16 cellular contexts compared by ENCODE assay signal in genomic region chr12:27575099-27575779, GRCh38. TPM values are rescaled to one million over a fixed set of nuclear protein-coding genes. Genes with fewer than 3 reads are reported as not detected.
DNase-seq lines count a peak whose midpoint lies in the region; ATAC-seq and TF ChIP-seq lines count a peak whose summit lies in the region.
"Had no signal": no experiment of that assay in that cellular context is flagged by ENCODE, and none has a peak within 500 bp of the region (broad histone marks: within the 10 kb centered on the region; RNA-seq: fewer than 3 reads in every experiment).

No MANE protein-coding gene starts in this region.

- H3K27ac Mint-ChIP-seq in chondrocyte (ENCODE audit: unreplicated experiment) (peak overlapping the region; percentile 88), neural crest cell (ENCODE audit: unreplicated experiment) (peak overlapping the region; percentile 91)
- H3K27ac Mint-ChIP-seq: activated naive CD8-positive, alpha-beta T cell treated with anti-CD3 and anti-CD28 coated beads, Interleukin-2, amount 10 ng/mL, durations not matched to agents 7 days and 5 days; immature natural killer cell had no signal

- no peak for ATAC-seq in GM18861 (IDR thresholded peaks at IDR 0.05; ENCODE audit: unreplicated experiment)
- ATAC-seq in GM19395 (IDR thresholded peaks at IDR 0.05; ENCODE audit: unreplicated experiment) = no peak

- H3K36me3 Mint-ChIP-seq in chondrocyte (ENCODE audit: low read depth) (peaks cover 15% of the 10 kb centered on the region), neural crest cell (ENCODE audit: low read depth) (peaks cover 11% of the 10 kb centered on the region)
- H3K36me3 Mint-ChIP-seq: immature natural killer cell had no signal

- TF ChIP-seq CTCF in chondrocyte (IDR thresholded peaks at IDR 0.05) (no peak), neural crest cell (conservative IDR thresholded peaks at IDR 0.05) (no peak)

- H3K4me3 ChIP-seq in MG63 = 0 out of 2 replicates have a peak overlapping the region, but pooled peaks have one; percentile 2
- H3K4me3 ChIP-seq: right atrium auricular region had no signal

- H3K4me1 Mint-ChIP-seq in chondrocyte (ENCODE audit: low read depth) (peaks cover 66% of the 10 kb centered on the region), neural crest cell (peaks cover 19% of the 10 kb centered on the region)
- H3K4me1 Mint-ChIP-seq: immature natural killer cell had no signal

- H3K27me3 ChIP-seq in MG63 = no peaks in the 10 kb centered on the region
- H3K27me3 ChIP-seq: right atrium auricular region had no signal

- H3K36me3 ChIP-seq in MG63 = no peaks in the 10 kb centered on the region; the same call in 1 of the 2 replicates

- H3K4me3 Mint-ChIP-seq in chondrocyte (ENCODE audit: unreplicated experiment) = peak overlapping the region; percentile 31
- no peak overlapping the region for H3K4me3 Mint-ChIP-seq in neural crest cell
- H3K4me3 Mint-ChIP-seq: activated naive CD8-positive, alpha-beta T cell treated with anti-CD3 and anti-CD28 coated beads, Interleukin-2, amount 10 ng/mL, durations not matched to agents 7 days and 5 days; central memory CD8-positive, alpha-beta T cell; immature natural killer cell had no signal

- DNase-seq in ELR (ENCODE audit: low read depth) (peak; percentile 36), MG63 (no peak), chondrocyte (ENCODE audit: low spot score) (no peak), neural crest cell (ENCODE audit: low read depth, low spot score) (no peak), NCI-H1105 (lab: John Stamatoyannopoulos, UW) (no peak), COLO829 (ENCODE audit: low spot score) (no peak)
- DNase-seq: activated CD4-positive, alpha-beta T cell treated with anti-CD3 and anti-CD28 coated beads, Interleukin-2, amount 50 U/mL, for 1 hour; activated naive CD8-positive, alpha-beta T cell treated with anti-CD3 and anti-CD28 coated beads, Interleukin-2, amount 10 ng/mL, durations not matched to agents 7 days and 5 days; immature natural killer cell; mesendoderm; NCI-H1694; NCI-H510A had no signal

- H3K9me3 Mint-ChIP-seq in chondrocyte (ENCODE audit: low read depth) (no peaks in the 10 kb centered on the region), neural crest cell (peaks cover 2% of the 10 kb centered on the region)
- H3K9me3 Mint-ChIP-seq: activated naive CD8-positive, alpha-beta T cell treated with anti-CD3 and anti-CD28 coated beads, Interleukin-2, amount 10 ng/mL, durations not matched to agents 7 days and 5 days; central memory CD8-positive, alpha-beta T cell; immature natural killer cell had no signal

- no peaks in the 10 kb centered on the region for H3K9me3 ChIP-seq in MG63
- H3K9me3 ChIP-seq: right atrium auricular region had no signal

- no peaks in the 10 kb centered on the region for H3K27me3 Mint-ChIP-seq in chondrocyte (ENCODE audit: low read depth)
- no peaks in the 10 kb centered on the region for H3K27me3 Mint-ChIP-seq in neural crest cell (ENCODE audit: low read depth)
- H3K27me3 Mint-ChIP-seq: activated naive CD8-positive, alpha-beta T cell treated with anti-CD3 and anti-CD28 coated beads, Interleukin-2, amount 10 ng/mL, durations not matched to agents 7 days and 5 days; central memory CD8-positive, alpha-beta T cell had no signal

RNA-seq across cellular contexts. Expression of gene PPFIBP1, which starts 51.2 kb away (rescaled TPM):
- total RNA-seq in MG63 (2014; rRNA removed; shearing (Covaris generic); ENCODE audit: low replicate concordance) = 42.3 and 45.7 TPM in 2 replicates
- 83.6 to 87.6 TPM (median 85.0 TPM) in 3 replicates for total RNA-seq in chondrocyte
- total RNA-seq in neural crest cell = 47.5 and 49.2 TPM in 2 replicates
